In genomic region chr1:235128453-235129328, GRCh38 we compare ENCODE assay signal across 8 cellular contexts. TPM values are rescaled to one million over a fixed set of nuclear protein-coding genes. Genes with fewer than 3 reads are reported as not detected.
DNase-seq lines count a peak whose midpoint lies in the region; ATAC-seq and TF ChIP-seq lines count a peak whose summit lies in the region.

Gene TOMM20, minus strand, starts transcription at chr1:235128837. Its CDS starts 122 bp downstream, at chr1:235128715.

- H3K4me3 ChIP-seq in RWPE2 (ENCODE audit: severe bottlenecking) (peak within 1 kb of the TSS; percentile 80), fibroblast of pulmonary artery (replicated peaks; ENCODE audit: low read depth, low read length) (peak within 1 kb of the TSS; percentile 82)

- intact Hi-C loops in activated T-helper 2 cell treated with anti-CD3 and anti-CD28 coated beads, Interferon-gamma antibody, Interleukin-2, Interleukin-4, amounts not matched to agents 10 μg/mL and 5 μg/mL and 100 μg/mL, durations not matched to agents 14 hours and 24 hours and 36 hours (cut with micrococcal nuclease), result loop anchor here (1.0 kb wide), 2 partner anchors 33 to 200 kb away; partner anchors contain the start of genes ARID4B, GGPS1 and RBM34

- H3K9me3 ChIP-seq in RWPE2 (ENCODE audit: severe bottlenecking), result no peaks in the 10 kb centered on the region

- peak within 1 kb of the TSS; percentile 98 for H3K4me3 Mint-ChIP-seq in activated T-helper 2 cell treated with anti-CD3 and anti-CD28 coated beads, Interferon-gamma antibody, Interleukin-2, Interleukin-4, amounts not matched to agents 10 μg/mL and 5 μg/mL and 100 μg/mL, durations not matched to agents 14 hours and 24 hours and 36 hours (ENCODE audit: low read depth)
- H3K4me3 Mint-ChIP-seq in nephron, result peak within 1 kb of the TSS; percentile 93 to 99 (median 99)
- peak within 1 kb of the TSS; percentile 99 for H3K4me3 Mint-ChIP-seq in stimulated activated naive CD8-positive, alpha-beta T cell treated with anti-CD3 and anti-CD28 coated beads, Interleukin-15, Interleukin-2, amounts not matched to agents 100 ng/mL and 50 ng/mL, for 24 hours

- H3K27me3 ChIP-seq in RWPE2 (ENCODE audit: insufficient read depth, poor library complexity, severe bottlenecking), result no peaks in the 10 kb centered on the region

- ATAC-seq in RWPE2 (ENCODE audit: low read depth), result peak; percentile 95

- H3K27me3 Mint-ChIP-seq in activated T-helper 2 cell treated with anti-CD3 and anti-CD28 coated beads, Interferon-gamma antibody, Interleukin-2, Interleukin-4, amounts not matched to agents 10 μg/mL and 5 μg/mL and 100 μg/mL, durations not matched to agents 14 hours and 24 hours and 36 hours (ENCODE audit: low read depth), result no peaks in the 10 kb centered on the region
- no peaks in the 10 kb centered on the region for H3K27me3 Mint-ChIP-seq in nephron (ENCODE audit: low read depth)
- H3K27me3 Mint-ChIP-seq in stimulated activated naive CD8-positive, alpha-beta T cell treated with anti-CD3 and anti-CD28 coated beads, Interleukin-15, Interleukin-2, amounts not matched to agents 100 ng/mL and 50 ng/mL, for 24 hours, result no peaks in the 10 kb centered on the region

- TF ChIP-seq CTCF in RWPE2 (IDR thresholded peaks at IDR 0.05; ENCODE audit: poor library complexity, severe bottlenecking) (no peak), fibroblast of pulmonary artery (IDR thresholded peaks at IDR 0.05; ENCODE audit: low read length, missing control alignments) (no peak), nephron (IDR thresholded peaks at IDR 0.05; ENCODE audit: unreplicated experiment in 3 of 3) (no peak)

- DNase-seq in EL, result peak; percentile 99
- peak; percentile 96 for DNase-seq in H4 (ENCODE audit: low spot score)
- peak; percentile 97 for DNase-seq in LoVo (ENCODE audit: low spot score)
- DNase-seq in RWPE2 (ENCODE audit: low spot score), result peak; percentile 91
- peak; percentile 95 for DNase-seq in activated T-helper 2 cell treated with anti-CD3 and anti-CD28 coated beads, Interferon-gamma antibody, Interleukin-2, Interleukin-4, amounts not matched to agents 10 μg/mL and 5 μg/mL and 100 μg/mL, durations not matched to agents 14 hours and 24 hours and 36 hours (ENCODE audit: low spot score)
- peak; percentile 99 for DNase-seq in fibroblast of pulmonary artery (ENCODE audit: low read depth)

- peaks cover 11% of the 10 kb centered on the region for H3K4me1 ChIP-seq in RWPE2 (ENCODE audit: insufficient read depth, poor library complexity, severe bottlenecking)

- peaks cover 37% of the 10 kb centered on the region for H3K4me1 Mint-ChIP-seq in activated T-helper 2 cell treated with anti-CD3 and anti-CD28 coated beads, Interferon-gamma antibody, Interleukin-2, Interleukin-4, amounts not matched to agents 10 μg/mL and 5 μg/mL and 100 μg/mL, durations not matched to agents 14 hours and 24 hours and 36 hours (ENCODE audit: low read depth)
- H3K4me1 Mint-ChIP-seq in nephron, result peaks cover 25% of the 10 kb centered on the region
- peaks cover 47% of the 10 kb centered on the region for H3K4me1 Mint-ChIP-seq in stimulated activated naive CD8-positive, alpha-beta T cell treated with anti-CD3 and anti-CD28 coated beads, Interleukin-15, Interleukin-2, amounts not matched to agents 100 ng/mL and 50 ng/mL, for 24 hours (ENCODE audit: low read depth)

- H3K9me3 Mint-ChIP-seq in activated T-helper 2 cell treated with anti-CD3 and anti-CD28 coated beads, Interferon-gamma antibody, Interleukin-2, Interleukin-4, amounts not matched to agents 10 μg/mL and 5 μg/mL and 100 μg/mL, durations not matched to agents 14 hours and 24 hours and 36 hours, result no peaks in the 10 kb centered on the region
- no peaks in the 10 kb centered on the region for H3K9me3 Mint-ChIP-seq in nephron
- H3K9me3 Mint-ChIP-seq in stimulated activated naive CD8-positive, alpha-beta T cell treated with anti-CD3 and anti-CD28 coated beads, Interleukin-15, Interleukin-2, amounts not matched to agents 100 ng/mL and 50 ng/mL, for 24 hours, result no peaks in the 10 kb centered on the region

- H3K36me3 ChIP-seq in RWPE2 (ENCODE audit: low read depth), result peaks cover 47% of the 10 kb centered on the region

- peak within 1 kb of the TSS; percentile 58 for H3K27ac ChIP-seq in RWPE2 (ENCODE audit: poor library complexity, severe bottlenecking)

- H3K27ac Mint-ChIP-seq in activated T-helper 2 cell treated with anti-CD3 and anti-CD28 coated beads, Interferon-gamma antibody, Interleukin-2, Interleukin-4, amounts not matched to agents 10 μg/mL and 5 μg/mL and 100 μg/mL, durations not matched to agents 14 hours and 24 hours and 36 hours, result peak within 1 kb of the TSS; percentile 97
- H3K27ac Mint-ChIP-seq in nephron, result peak within 1 kb of the TSS; percentile 97 to 99 (median 99)
- peak within 1 kb of the TSS; percentile 98 for H3K27ac Mint-ChIP-seq in stimulated activated naive CD8-positive, alpha-beta T cell treated with anti-CD3 and anti-CD28 coated beads, Interleukin-15, Interleukin-2, amounts not matched to agents 100 ng/mL and 50 ng/mL, for 24 hours

- H3K36me3 Mint-ChIP-seq in activated T-helper 2 cell treated with anti-CD3 and anti-CD28 coated beads, Interferon-gamma antibody, Interleukin-2, Interleukin-4, amounts not matched to agents 10 μg/mL and 5 μg/mL and 100 μg/mL, durations not matched to agents 14 hours and 24 hours and 36 hours (ENCODE audit: low read depth), result peaks cover 63% of the 10 kb centered on the region
- H3K36me3 Mint-ChIP-seq in nephron (ENCODE audit: low read depth), result peaks cover 44% of the 10 kb centered on the region
- peaks cover 58% of the 10 kb centered on the region for H3K36me3 Mint-ChIP-seq in stimulated activated naive CD8-positive, alpha-beta T cell treated with anti-CD3 and anti-CD28 coated beads, Interleukin-15, Interleukin-2, amounts not matched to agents 100 ng/mL and 50 ng/mL, for 24 hours (ENCODE audit: low read depth)

RNA-seq across cellular contexts. Expression of gene TOMM20, which starts in this region (rescaled TPM):
- 48.1 and 69.7 TPM in 2 replicates for total RNA-seq in H4 (2014; rRNA removed; shearing (Covaris generic))
- total RNA-seq in activated T-helper 2 cell treated with anti-CD3 and anti-CD28 coated beads, Interferon-gamma antibody, Interleukin-2, Interleukin-4, amounts not matched to agents 10 μg/mL and 5 μg/mL and 100 μg/mL, durations not matched to agents 14 hours and 24 hours and 36 hours, result 105 and 118 TPM in 2 replicates

Comparison
In these comparisons a context has a peak if more than half of its experiments do, and no peak if none do; other contexts are left out.
1. Peak in every context shown above with its lines: DNase-seq, ATAC-seq, H3K4me3 ChIP-seq and H3K27ac ChIP-seq.